Comparison of ENCODE assay signal across 12 cellular contexts in the genomic region with DNA sequence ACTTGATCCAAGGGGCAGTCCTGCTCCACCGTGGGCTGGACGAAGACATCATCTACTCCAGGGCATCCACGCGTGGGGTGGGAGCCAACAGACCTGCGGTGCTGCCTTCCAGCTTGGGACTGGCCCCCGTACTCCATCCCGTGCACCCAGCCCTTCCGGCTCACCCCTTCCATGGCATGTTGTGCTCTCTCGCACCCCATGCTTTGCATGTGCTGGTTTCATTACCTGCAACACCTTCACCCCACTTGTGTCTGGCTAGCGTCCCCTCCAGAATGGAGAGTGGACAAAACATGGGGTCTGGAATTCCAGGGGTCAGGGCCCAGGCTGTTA. TPM values are rescaled to one million over a fixed set of nuclear protein-coding genes. Genes with fewer than 3 reads are reported as not detected.
DNase-seq lines count a peak whose midpoint lies in the region; ATAC-seq and TF ChIP-seq lines count a peak whose summit lies in the region.
"Had no signal": no experiment of that assay in that cellular context is flagged by ENCODE, and none has a peak within 500 bp of the region (broad histone marks: within the 10 kb centered on the region; RNA-seq: fewer than 3 reads in every experiment).

No MANE protein-coding gene starts in this region.

- peaks cover 48% of the 10 kb centered on the region for H3K9me1 ChIP-seq in IMR-90 (ENCODE audit: insufficient read depth, low read length)

- H3K14ac ChIP-seq in IMR-90 (replicated peaks; ENCODE audit: low read depth, low read length): peak overlapping the region; percentile 20; the same call in 1 of the 2 replicates

- peaks cover 36% of the 10 kb centered on the region for H3K4me1 ChIP-seq in IMR-90 (ENCODE audit: control insufficient read depth, insufficient read depth, low read length)
- H3K4me1 ChIP-seq in HAP-1: no peaks in the 10 kb centered on the region

- peak overlapping the region; percentile 94 for H3K27ac Mint-ChIP-seq in stimulated activated naive CD8-positive, alpha-beta T cell treated with anti-CD3 and anti-CD28 coated beads, Interleukin-15, Interleukin-2, amounts not matched to agents 100 ng/mL and 50 ng/mL, for 24 hours
- H3K27ac Mint-ChIP-seq: WTC11 had no signal

- 89% methylated on average over 5 of the region's 10 CpGs; no CpG with 5 or more reads in 1 of the 2 experiments for WGBS in IMR-90 (ENCODE audit: extremely low coverage in 2 of 2, insufficient read length in 1 of 2), 2 experiments

- peak overlapping the region; percentile 82 for H2AFZ ChIP-seq in IMR-90 (replicated peaks; ENCODE audit: low read length, poor library complexity)

- H3K9ac ChIP-seq in IMR-90 (ENCODE audit: low read depth, low read length): no peak overlapping the region

- H3K56ac ChIP-seq in IMR-90 (ENCODE audit: extremely low read depth, insufficient read depth, low read length): no peak overlapping the region

- H3K4me3 ChIP-seq in IMR-90 (ENCODE audit: insufficient read depth, low read depth, low read length) (no peak overlapping the region), dorsolateral prefrontal cortex (no peak overlapping the region), HAP-1 (no peak overlapping the region)

- no peak overlapping the region for H3K4me2 ChIP-seq in IMR-90 (ENCODE audit: low read depth, low read length)

- H2BK5ac ChIP-seq in IMR-90 (ENCODE audit: low read depth, low read length, poor library complexity, severe bottlenecking): peak overlapping the region; percentile 10

- H4K91ac ChIP-seq in IMR-90 (ENCODE audit: insufficient read depth, low read depth, low read length): peak overlapping the region; percentile 58; the same call in 1 of the 2 replicates

- in situ Hi-C loops in IMR-90 (cut with MboI; ENCODE audit: low sequenced_read_pairs) (no loop called here), HAP-1 (cut with MboI; ENCODE audit: low sequenced_read_pairs) (no loop called here)

- H3K9me3 Mint-ChIP-seq in stimulated activated naive CD8-positive, alpha-beta T cell treated with anti-CD3 and anti-CD28 coated beads, Interleukin-15, Interleukin-2, amounts not matched to agents 100 ng/mL and 50 ng/mL, for 24 hours: no peaks in the 10 kb centered on the region
- H3K9me3 Mint-ChIP-seq: WTC11 had no signal

- BruUV-seq in IMR-90 (replicated peaks; lab: Mats Ljungman, UMichigan): no TSS peak

- H3K9me3 ChIP-seq in IMR-90 (ENCODE audit: control insufficient read depth, insufficient read depth, low read length): no peaks in the 10 kb centered on the region
- H3K9me3 ChIP-seq in HAP-1: no peaks in the 10 kb centered on the region

- H3K18ac ChIP-seq in IMR-90 (ENCODE audit: low read depth, low read length): no peak overlapping the region; the same call in 1 of the 2 replicates

- peak overlapping the region; percentile 11; the same call in 1 of the 2 replicates for H3K23ac ChIP-seq in IMR-90 (ENCODE audit: low read depth, low read length)

- H2AK9ac ChIP-seq in IMR-90 (replicated peaks; ENCODE audit: low read depth, low read length, poor library complexity): peak overlapping the region; percentile 79

- no peak for DNase-seq in stimulated activated naive CD8-positive, alpha-beta T cell treated with anti-CD3 and anti-CD28 coated beads, Interleukin-15, Interleukin-2, amounts not matched to agents 100 U/mL and 50 U/mL, for 24 hours
- DNase-seq in IMR-90 (no peak), dorsolateral prefrontal cortex (no peak), HAP-1 (ENCODE audit: low spot score in 2 of 2) (no peak), Right ventricle myocardium superior (no peak)
- DNase-seq: NCI-H146, occipital lobe had no signal

- peak overlapping the region; percentile 5; the same call in 1 of the 2 replicates for H4K5ac ChIP-seq in IMR-90 (ENCODE audit: low read depth, low read length)

- H2BK15ac ChIP-seq in IMR-90 (ENCODE audit: low read depth, low read length): 0 out of 3 replicates have a peak overlapping the region, but pooled peaks have one; percentile 23

- dilution Hi-C loops in IMR-90 (cut with HindIII; ENCODE audit: low sequenced_read_pairs, unreplicated experiment): no loop called here

- CTCF ChIA-PET in IMR-90 (lab: Yijun Ruan, JAX): no interaction called here

- peak overlapping the region; percentile 68 for H3K4me3 Mint-ChIP-seq in stimulated activated naive CD8-positive, alpha-beta T cell treated with anti-CD3 and anti-CD28 coated beads, Interleukin-15, Interleukin-2, amounts not matched to agents 100 ng/mL and 50 ng/mL, for 24 hours
- H3K4me3 Mint-ChIP-seq: WTC11 had no signal

- ATAC-seq in stimulated activated naive CD8-positive, alpha-beta T cell treated with anti-CD3 and anti-CD28 coated beads, Interleukin-15, Interleukin-2, amounts not matched to agents 100 U/mL and 50 U/mL, for 24 hours: no peak
- ATAC-seq in IMR-90 (ENCODE audit: low read depth) (no peak), HG03460 (IDR thresholded peaks at IDR 0.05; ENCODE audit: unreplicated experiment) (no peak), HG03342 (IDR thresholded peaks at IDR 0.05; ENCODE audit: unreplicated experiment) (no peak), Right ventricle myocardium superior (ENCODE audit: poor library complexity) (no peak)
- ATAC-seq: WTC11 had no signal

- TF ChIP-seq CTCF in IMR-90 (conservative IDR thresholded peaks at IDR 0.05; ENCODE audit: low read depth, low read length): no peak
- TF ChIP-seq CTCF in dorsolateral prefrontal cortex (IDR thresholded peaks at IDR 0.05 in 54 of 56, conservative IDR thresholded peaks at IDR 0.05 in 2 of 56; ENCODE audit: low read depth in 1 of 56, partially characterized antibody in 56 of 56): no peak

- TF ChIP-seq POLR2A in IMR-90 (IDR thresholded peaks at IDR 0.05; ENCODE audit: low read depth, low read length): no peak

- TF ChIP-seq RAD21 in IMR-90 (IDR thresholded peaks at IDR 0.05; ENCODE audit: low read length): no peak

- H3K36me3 ChIP-seq in IMR-90 (ENCODE audit: control insufficient read depth, insufficient read depth, low read length): no peaks in the 10 kb centered on the region
- no peaks in the 10 kb centered on the region for H3K36me3 ChIP-seq in HAP-1 (replicated peaks)

- POLR2A ChIA-PET in IMR-90 (lab: Charles Lee; ENCODE audit: unreplicated experiment): no interaction called here

- H3K27ac ChIP-seq in IMR-90 (ENCODE audit: insufficient read depth, low read length): no peak overlapping the region
- peak overlapping the region in 51 of 59 donors; percentile 14 to 84 (median 63) for H3K27ac ChIP-seq in dorsolateral prefrontal cortex
- H3K27ac ChIP-seq: epithelial cell of prostate had no signal

- H3K79me1 ChIP-seq in IMR-90 (ENCODE audit: low read depth in 1 of 2, low read length in 2 of 2): peaks cover 0 to 34% of the 10 kb centered on the region in 2 experiments; a peak in 2 of 4 replicates

- no peaks in the 10 kb centered on the region for H3K27me3 Mint-ChIP-seq in stimulated activated naive CD8-positive, alpha-beta T cell treated with anti-CD3 and anti-CD28 coated beads, Interleukin-15, Interleukin-2, amounts not matched to agents 100 ng/mL and 50 ng/mL, for 24 hours

- H2AK5ac ChIP-seq in IMR-90 (ENCODE audit: low read depth, low read length): peak overlapping the region; percentile 56

- H3K4me1 Mint-ChIP-seq in stimulated activated naive CD8-positive, alpha-beta T cell treated with anti-CD3 and anti-CD28 coated beads, Interleukin-15, Interleukin-2, amounts not matched to agents 100 ng/mL and 50 ng/mL, for 24 hours (ENCODE audit: low read depth): peaks cover 100% of the 10 kb centered on the region

- H2BK20ac ChIP-seq in IMR-90 (ENCODE audit: low read depth, low read length): 0 out of 2 replicates have a peak overlapping the region, but pooled peaks have one; percentile 37

- H3K36me3 Mint-ChIP-seq in stimulated activated naive CD8-positive, alpha-beta T cell treated with anti-CD3 and anti-CD28 coated beads, Interleukin-15, Interleukin-2, amounts not matched to agents 100 ng/mL and 50 ng/mL, for 24 hours (ENCODE audit: low read depth): peaks cover 23% of the 10 kb centered on the region
- H3K36me3 Mint-ChIP-seq: WTC11 had no signal

- H2BK120ac ChIP-seq in IMR-90 (ENCODE audit: low read depth, low read length): peak overlapping the region; percentile 31

- H4K8ac ChIP-seq in IMR-90 (ENCODE audit: low read depth in 2 of 2, low read length in 2 of 2): peak overlapping the region in 1 of 2 experiments; percentile 41; a peak in 2 of 4 replicates

- peak overlapping the region; percentile 11; the same call in 1 of the 2 replicates for H3K4ac ChIP-seq in IMR-90 (ENCODE audit: low read depth, low read length)

- H3K27me3 ChIP-seq in IMR-90 (ENCODE audit: control insufficient read depth, insufficient read depth, low read length) (no peaks in the 10 kb centered on the region), dorsolateral prefrontal cortex (no peaks in the 10 kb centered on the region), HAP-1 (ENCODE audit: low read depth) (peaks cover 56% of the 10 kb centered on the region)

- intact Hi-C loops in IMR-90 (cut with micrococcal nuclease) (no loop called here), dorsolateral prefrontal cortex (cut with DNase I) (no loop called here), Right ventricle myocardium superior (cut with DNase I) (no loop called here)

- no peaks in the 10 kb centered on the region for H4K20me1 ChIP-seq in IMR-90 (ENCODE audit: insufficient read depth, low read length)

TF ChIP-seq in IMR-90, 13 proteins besides CTCF, POLR2A, EP300 and RAD21 (continues in another document):
- no peak for TF ChIP-seq MXI1 (IDR thresholded peaks at IDR 0.05; ENCODE audit: borderline replicate concordance, low read depth, low read length)

RNA-seq across cellular contexts. Expression of gene SEMA7A, which starts 30.2 kb away (rescaled TPM):
- total RNA-seq in IMR-90 (2012; rRNA removed): 27.8 and 30.5 TPM in 2 replicates
- polyA plus RNA-seq in IMR-90 (2012; rRNA removed): 87.3 and 88.1 TPM in 2 replicates
- polyA plus RNA-seq in IMR-90 (2012; cell fraction: cytosol; rRNA removed): 46.2 and 68.0 TPM in 2 replicates
- 57.3 and 104 TPM in 2 replicates for polyA plus RNA-seq in IMR-90 (2012; cell fraction: nucleus; rRNA removed; ENCODE audit: low replicate concordance)
- 100 to 1,000 TPM in 2 of 120 experiments, 10 to 100 TPM in 118; 34.1 to 116 (median 63.6) TPM for total RNA-seq in dorsolateral prefrontal cortex
- 1.2 TPM for total RNA-seq in Right ventricle myocardium superior

RNA-seq across cellular contexts. Expression of gene CYP11A1, which starts 36.1 kb away (rescaled TPM):
- total RNA-seq in IMR-90 (2012; rRNA removed) (0.18 and 0.28 TPM in 2 replicates), dorsolateral prefrontal cortex (1 to 10 TPM in 106 of 120 experiments, under 1 TPM in 14; 0.37 to 5.5 (median 2.0) TPM), Right ventricle myocardium superior (0.51 TPM)
- polyA plus RNA-seq in IMR-90 (2012; rRNA removed): 0.46 and 0.50 TPM in 2 replicates
- polyA plus RNA-seq in IMR-90 (2012; cell fraction: cytosol; rRNA removed): 0.17 and 0.60 TPM in 2 replicates
- 0.23 and 0.26 TPM in 2 replicates for polyA plus RNA-seq in IMR-90 (2012; cell fraction: nucleus; rRNA removed; ENCODE audit: low replicate concordance)
- total RNA-seq: occipital lobe had no signal

RNA-seq across cellular contexts. Expression of gene UBL7, which starts 57.4 kb away (rescaled TPM):
- total RNA-seq in IMR-90 (2012; rRNA removed): 57.8 and 68.1 TPM in 2 replicates
- polyA plus RNA-seq in IMR-90 (2012; rRNA removed): 78.4 and 80.1 TPM in 2 replicates
- 64.2 and 85.0 TPM in 2 replicates for polyA plus RNA-seq in IMR-90 (2012; cell fraction: cytosol; rRNA removed)
- polyA plus RNA-seq in IMR-90 (2012; cell fraction: nucleus; rRNA removed; ENCODE audit: low replicate concordance): 21.3 and 32.0 TPM in 2 replicates
- 100 to 1,000 TPM in 1 of 120 experiments, 10 to 100 TPM in 119; 46.8 to 107 (median 78.1) TPM for total RNA-seq in dorsolateral prefrontal cortex
- total RNA-seq in Right ventricle myocardium superior: 44.6 TPM

Comparison
In these comparisons a context has a peak if more than half of its experiments do, and no peak if none do; other contexts are left out.
1. RNA of gene SEMA7A, which starts 30.2 kb away (total RNA-seq): 34.1 to 116 TPM in dorsolateral prefrontal cortex and 27.8 to 30.5 TPM in IMR-90; 1.2 TPM in Right ventricle myocardium superior (single experiment); every median in the first group is over 10 times any median in the second.